Comparison of ENCODE assay signal across 15 cellular contexts in genomic region chr6:132706756-132707155, GRCh38. TPM values are rescaled to one million over a fixed set of nuclear protein-coding genes. Genes with fewer than 3 reads are reported as not detected.
"Had no signal": no experiment of that assay in that cellular context is flagged by ENCODE, and none has a peak within 500 bp of the region (broad histone marks: within the 10 kb centered on the region; RNA-seq: fewer than 3 reads in every experiment).

No MANE protein-coding gene starts in this region.

RNA-seq across cellular contexts. Expression of gene VNN1, which starts 7.1 kb away (rescaled TPM):
- total RNA-seq: temporal lobe had no signal

RNA-seq across cellular contexts. Expression of gene TAAR1, which starts 47.8 kb away (rescaled TPM):
- total RNA-seq: subcutaneous adipose tissue, suprapubic skin, temporal lobe, testis, thoracic aorta, thyroid gland, tibial nerve, transverse colon, upper lobe of left lung, upper lobe of right lung, ureter, urinary bladder, vagina had no signal
- polyA plus RNA-seq: stomach, thymus, urinary bladder had no signal
